In the genomic region with DNA sequence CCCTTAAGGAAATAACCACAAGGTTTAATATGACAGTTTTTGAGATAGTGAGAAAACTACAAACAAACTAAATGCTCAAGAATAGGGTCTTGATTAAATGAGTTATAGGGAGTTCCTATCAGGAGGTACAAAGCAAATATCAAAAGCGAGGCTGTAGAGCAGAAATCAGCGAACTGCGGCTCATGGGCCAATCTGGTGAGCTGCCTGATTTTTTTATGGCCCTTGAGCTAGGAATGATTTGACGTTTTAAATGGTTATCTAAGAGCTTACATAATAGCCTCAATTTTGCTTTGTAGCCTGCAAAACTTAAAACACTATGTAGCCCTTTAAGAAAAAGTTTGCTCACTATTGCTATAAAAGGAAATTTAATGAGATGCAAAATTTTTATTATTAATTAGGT, we compare ENCODE assay signal across 1 cellular context.
TF ChIP-seq lines count a peak whose summit lies in the region.

No MANE protein-coding gene starts in this region.

TF ChIP-seq in GM23338, 12 proteins besides CTCF, POLR2A, EP300 and RAD21 (continued from another document):
- TF ChIP-seq, protein P1, sequence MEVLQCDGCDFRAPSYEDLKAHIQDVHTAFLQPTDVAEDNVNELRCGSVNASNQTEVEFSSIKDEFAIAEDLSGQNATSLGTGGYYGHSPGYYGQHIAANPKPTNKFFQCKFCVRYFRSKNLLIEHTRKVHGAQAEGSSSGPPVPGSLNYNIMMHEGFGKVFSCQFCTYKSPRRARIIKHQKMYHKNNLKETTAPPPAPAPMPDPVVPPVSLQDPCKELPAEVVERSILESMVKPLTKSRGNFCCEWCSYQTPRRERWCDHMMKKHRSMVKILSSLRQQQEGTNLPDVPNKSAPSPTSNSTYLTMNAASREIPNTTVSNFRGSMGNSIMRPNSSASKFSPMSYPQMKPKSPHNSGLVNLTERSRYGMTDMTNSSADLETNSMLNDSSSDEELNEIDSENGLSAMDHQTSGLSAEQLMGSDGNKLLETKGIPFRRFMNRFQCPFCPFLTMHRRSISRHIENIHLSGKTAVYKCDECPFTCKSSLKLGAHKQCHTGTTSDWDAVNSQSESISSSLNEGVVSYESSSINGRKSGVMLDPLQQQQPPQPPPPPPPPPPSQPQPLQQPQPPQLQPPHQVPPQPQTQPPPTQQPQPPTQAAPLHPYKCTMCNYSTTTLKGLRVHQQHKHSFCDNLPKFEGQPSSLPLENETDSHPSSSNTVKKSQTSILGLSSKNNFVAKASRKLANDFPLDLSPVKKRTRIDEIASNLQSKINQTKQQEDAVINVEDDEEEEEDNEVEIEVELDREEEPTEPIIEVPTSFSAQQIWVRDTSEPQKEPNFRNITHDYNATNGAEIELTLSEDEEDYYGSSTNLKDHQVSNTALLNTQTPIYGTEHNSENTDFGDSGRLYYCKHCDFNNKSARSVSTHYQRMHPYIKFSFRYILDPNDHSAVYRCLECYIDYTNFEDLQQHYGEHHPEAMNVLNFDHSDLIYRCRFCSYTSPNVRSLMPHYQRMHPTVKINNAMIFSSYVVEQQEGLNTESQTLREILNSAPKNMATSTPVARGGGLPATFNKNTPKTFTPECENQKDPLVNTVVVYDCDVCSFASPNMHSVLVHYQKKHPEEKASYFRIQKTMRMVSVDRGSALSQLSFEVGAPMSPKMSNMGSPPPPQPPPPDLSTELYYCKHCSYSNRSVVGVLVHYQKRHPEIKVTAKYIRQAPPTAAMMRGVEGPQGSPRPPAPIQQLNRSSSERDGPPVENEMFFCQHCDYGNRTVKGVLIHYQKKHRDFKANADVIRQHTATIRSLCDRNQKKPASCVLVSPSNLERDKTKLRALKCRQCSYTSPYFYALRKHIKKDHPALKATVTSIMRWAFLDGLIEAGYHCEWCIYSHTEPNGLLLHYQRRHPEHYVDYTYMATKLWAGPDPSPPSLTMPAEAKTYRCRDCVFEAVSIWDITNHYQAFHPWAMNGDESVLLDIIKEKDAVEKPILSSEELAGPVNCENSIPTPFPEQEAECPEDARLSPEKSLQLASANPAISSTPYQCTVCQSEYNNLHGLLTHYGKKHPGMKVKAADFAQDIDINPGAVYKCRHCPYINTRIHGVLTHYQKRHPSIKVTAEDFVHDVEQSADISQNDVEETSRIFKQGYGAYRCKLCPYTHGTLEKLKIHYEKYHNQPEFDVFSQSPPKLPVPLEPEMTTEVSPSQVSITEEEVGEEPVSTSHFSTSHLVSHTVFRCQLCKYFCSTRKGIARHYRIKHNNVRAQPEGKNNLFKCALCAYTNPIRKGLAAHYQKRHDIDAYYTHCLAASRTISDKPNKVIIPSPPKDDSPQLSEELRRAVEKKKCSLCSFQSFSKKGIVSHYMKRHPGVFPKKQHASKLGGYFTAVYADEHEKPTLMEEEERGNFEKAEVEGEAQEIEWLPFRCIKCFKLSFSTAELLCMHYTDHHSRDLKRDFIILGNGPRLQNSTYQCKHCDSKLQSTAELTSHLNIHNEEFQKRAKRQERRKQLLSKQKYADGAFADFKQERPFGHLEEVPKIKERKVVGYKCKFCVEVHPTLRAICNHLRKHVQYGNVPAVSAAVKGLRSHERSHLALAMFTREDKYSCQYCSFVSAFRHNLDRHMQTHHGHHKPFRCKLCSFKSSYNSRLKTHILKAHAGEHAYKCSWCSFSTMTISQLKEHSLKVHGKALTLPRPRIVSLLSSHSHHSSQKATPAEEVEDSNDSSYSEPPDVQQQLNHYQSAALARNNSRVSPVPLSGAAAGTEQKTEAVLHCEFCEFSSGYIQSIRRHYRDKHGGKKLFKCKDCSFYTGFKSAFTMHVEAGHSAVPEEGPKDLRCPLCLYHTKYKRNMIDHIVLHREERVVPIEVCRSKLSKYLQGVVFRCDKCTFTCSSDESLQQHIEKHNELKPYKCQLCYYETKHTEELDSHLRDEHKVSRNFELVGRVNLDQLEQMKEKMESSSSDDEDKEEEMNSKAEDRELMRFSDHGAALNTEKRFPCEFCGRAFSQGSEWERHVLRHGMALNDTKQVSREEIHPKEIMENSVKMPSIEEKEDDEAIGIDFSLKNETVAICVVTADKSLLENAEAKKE (CRISPR knock-in tag; IDR thresholded peaks at IDR 0.05): no peak
- TF ChIP-seq, protein P2, sequence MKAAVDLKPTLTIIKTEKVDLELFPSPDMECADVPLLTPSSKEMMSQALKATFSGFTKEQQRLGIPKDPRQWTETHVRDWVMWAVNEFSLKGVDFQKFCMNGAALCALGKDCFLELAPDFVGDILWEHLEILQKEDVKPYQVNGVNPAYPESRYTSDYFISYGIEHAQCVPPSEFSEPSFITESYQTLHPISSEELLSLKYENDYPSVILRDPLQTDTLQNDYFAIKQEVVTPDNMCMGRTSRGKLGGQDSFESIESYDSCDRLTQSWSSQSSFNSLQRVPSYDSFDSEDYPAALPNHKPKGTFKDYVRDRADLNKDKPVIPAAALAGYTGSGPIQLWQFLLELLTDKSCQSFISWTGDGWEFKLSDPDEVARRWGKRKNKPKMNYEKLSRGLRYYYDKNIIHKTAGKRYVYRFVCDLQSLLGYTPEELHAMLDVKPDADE (IDR thresholded peaks at IDR 0.05): no peak
- TF ChIP-seq CREB1 (CRISPR knock-in tag; IDR thresholded peaks at IDR 0.05; ENCODE audit: low read depth) (no peak), JUNB (IDR thresholded peaks at IDR 0.05; ENCODE audit: unreplicated experiment) (no peak), ZNF114 (CRISPR knock-in tag; IDR thresholded peaks at IDR 0.05) (no peak), POLR2AphosphoS5 (IDR thresholded peaks at IDR 0.05; ENCODE audit: low read depth) (no peak), STAT1 (IDR thresholded peaks at IDR 0.05; ENCODE audit: unreplicated experiment) (no peak), EZH2 (IDR thresholded peaks at IDR 0.05; ENCODE audit: low read depth, unreplicated experiment) (no peak), NANOG (IDR thresholded peaks at IDR 0.05; ENCODE audit: borderline replicate concordance) (no peak)
- TF ChIP-seq, protein P3, sequence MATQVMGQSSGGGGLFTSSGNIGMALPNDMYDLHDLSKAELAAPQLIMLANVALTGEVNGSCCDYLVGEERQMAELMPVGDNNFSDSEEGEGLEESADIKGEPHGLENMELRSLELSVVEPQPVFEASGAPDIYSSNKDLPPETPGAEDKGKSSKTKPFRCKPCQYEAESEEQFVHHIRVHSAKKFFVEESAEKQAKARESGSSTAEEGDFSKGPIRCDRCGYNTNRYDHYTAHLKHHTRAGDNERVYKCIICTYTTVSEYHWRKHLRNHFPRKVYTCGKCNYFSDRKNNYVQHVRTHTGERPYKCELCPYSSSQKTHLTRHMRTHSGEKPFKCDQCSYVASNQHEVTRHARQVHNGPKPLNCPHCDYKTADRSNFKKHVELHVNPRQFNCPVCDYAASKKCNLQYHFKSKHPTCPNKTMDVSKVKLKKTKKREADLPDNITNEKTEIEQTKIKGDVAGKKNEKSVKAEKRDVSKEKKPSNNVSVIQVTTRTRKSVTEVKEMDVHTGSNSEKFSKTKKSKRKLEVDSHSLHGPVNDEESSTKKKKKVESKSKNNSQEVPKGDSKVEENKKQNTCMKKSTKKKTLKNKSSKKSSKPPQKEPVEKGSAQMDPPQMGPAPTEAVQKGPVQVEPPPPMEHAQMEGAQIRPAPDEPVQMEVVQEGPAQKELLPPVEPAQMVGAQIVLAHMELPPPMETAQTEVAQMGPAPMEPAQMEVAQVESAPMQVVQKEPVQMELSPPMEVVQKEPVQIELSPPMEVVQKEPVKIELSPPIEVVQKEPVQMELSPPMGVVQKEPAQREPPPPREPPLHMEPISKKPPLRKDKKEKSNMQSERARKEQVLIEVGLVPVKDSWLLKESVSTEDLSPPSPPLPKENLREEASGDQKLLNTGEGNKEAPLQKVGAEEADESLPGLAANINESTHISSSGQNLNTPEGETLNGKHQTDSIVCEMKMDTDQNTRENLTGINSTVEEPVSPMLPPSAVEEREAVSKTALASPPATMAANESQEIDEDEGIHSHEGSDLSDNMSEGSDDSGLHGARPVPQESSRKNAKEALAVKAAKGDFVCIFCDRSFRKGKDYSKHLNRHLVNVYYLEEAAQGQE (IDR thresholded peaks at IDR 0.05; ENCODE audit: unreplicated experiment): no peak
